In genomic region chr1:210499956-210500355, GRCh38 we compare ENCODE assay signal across 24 cellular contexts.
"Had no signal": no experiment of that assay in that cellular context is flagged by ENCODE, and none has a peak within 500 bp of the region (broad histone marks: within the 10 kb centered on the region; RNA-seq: fewer than 3 reads in every experiment).

No MANE protein-coding gene starts in this region.

- H3K27ac ChIP-seq: colonic mucosa, dorsolateral prefrontal cortex, left lung, prostate gland, spleen, thyroid gland had no signal

- H3K4me1 ChIP-seq: colonic mucosa, left lung, prostate gland, spleen, thyroid gland had no signal

- H3K36me3 Mint-ChIP-seq: activated naive CD8-positive, alpha-beta T cell treated with anti-CD3 and anti-CD28 coated beads for 36 hours; mesothelial cell of epicardium; natural killer cell treated with Interleukin-12 subunit alpha and Interleukin-12 subunit beta and Interleukin-15 and Interleukin-18, amount 100 ng/mL, for 72 hours had no signal

- H3K4me3 ChIP-seq: colonic mucosa, dorsolateral prefrontal cortex, left lung, lung, prostate gland, spleen, thyroid gland had no signal

- H3K9me3 Mint-ChIP-seq: activated B cell treated with CpG ODN at 0.5 μM for 24 hours; activated naive CD8-positive, alpha-beta T cell treated with anti-CD3 and anti-CD28 coated beads for 36 hours; effector memory CD8-positive, alpha-beta T cell; mesothelial cell of epicardium; natural killer cell treated with Interleukin-12 subunit alpha and Interleukin-12 subunit beta and Interleukin-15 and Interleukin-18, amount 100 ng/mL, for 72 hours had no signal

- H3K27me3 ChIP-seq: colonic mucosa, dorsolateral prefrontal cortex, left lung, spleen, thyroid gland had no signal

- H3K36me3 ChIP-seq: colonic mucosa, left lung, prostate gland, thyroid gland had no signal

- H3K4me3 Mint-ChIP-seq: activated B cell treated with CpG ODN at 0.5 μM for 24 hours; activated CD4-positive, alpha-beta T cell treated with anti-CD3 and anti-CD28 coated beads for 36 hours; activated naive CD8-positive, alpha-beta T cell treated with anti-CD3 and anti-CD28 coated beads for 36 hours; effector memory CD8-positive, alpha-beta T cell; mesothelial cell of epicardium; natural killer cell treated with Interleukin-12 subunit alpha and Interleukin-12 subunit beta and Interleukin-15 and Interleukin-18, amount 100 ng/mL, for 72 hours had no signal

- DNase-seq: activated B cell treated with CpG ODN at 0.5 μM for 24 hours; activated CD4-positive, alpha-beta T cell treated with anti-CD3 and anti-CD28 coated beads for 36 hours; activated CD4-positive, alpha-beta T cell treated with anti-CD3 and anti-CD28 coated beads, Interleukin-2, amount 50 U/mL, for 4 hours; activated CD8-positive, alpha-beta memory T cell treated with anti-CD3 and anti-CD28 coated beads, Interleukin-2, amount 50 U/mL, for 48 hours; activated naive CD4-positive, alpha-beta T cell treated with Interleukin-2 at 50 U/mL for 16 hours; activated naive CD8-positive, alpha-beta T cell treated with anti-CD3 and anti-CD28 coated beads for 36 hours; activated T-cell treated with anti-CD3 and anti-CD28 coated beads, Interleukin-2, amount 50 U/mL, for 48 hours; amniotic stem cell; colonic mucosa; dorsolateral prefrontal cortex; effector memory CD8-positive, alpha-beta T cell; hippocampal formation; kidney glomerular epithelial cell; left lung; spleen; stimulated activated CD4-positive, alpha-beta T cell treated with anti-CD3 and anti-CD28 coated beads, Interleukin-4, amount 100 ng/mL, for 24 hours; stimulated activated naive CD4-positive, alpha-beta T cell treated with Interleukin-2 at 50 U/mL for 16 hours; substantia nigra; T1000; thyroid gland had no signal

- H3K9me3 ChIP-seq: colonic mucosa, left lung, prostate gland, spleen, thyroid gland had no signal

- H3K27me3 Mint-ChIP-seq: activated B cell treated with CpG ODN at 0.5 μM for 24 hours; activated CD4-positive, alpha-beta T cell treated with anti-CD3 and anti-CD28 coated beads for 36 hours; activated naive CD8-positive, alpha-beta T cell treated with anti-CD3 and anti-CD28 coated beads for 36 hours; effector memory CD8-positive, alpha-beta T cell; natural killer cell treated with Interleukin-12 subunit alpha and Interleukin-12 subunit beta and Interleukin-15 and Interleukin-18, amount 100 ng/mL, for 72 hours had no signal

- H3K27ac Mint-ChIP-seq: activated B cell treated with CpG ODN at 0.5 μM for 24 hours; activated CD4-positive, alpha-beta T cell treated with anti-CD3 and anti-CD28 coated beads for 36 hours; activated naive CD8-positive, alpha-beta T cell treated with anti-CD3 and anti-CD28 coated beads for 36 hours; effector memory CD8-positive, alpha-beta T cell; mesothelial cell of epicardium; natural killer cell treated with Interleukin-12 subunit alpha and Interleukin-12 subunit beta and Interleukin-15 and Interleukin-18, amount 100 ng/mL, for 72 hours had no signal

- H3K4me1 Mint-ChIP-seq: activated B cell treated with CpG ODN at 0.5 μM for 24 hours; activated CD4-positive, alpha-beta T cell treated with anti-CD3 and anti-CD28 coated beads for 36 hours; activated naive CD8-positive, alpha-beta T cell treated with anti-CD3 and anti-CD28 coated beads for 36 hours; mesothelial cell of epicardium had no signal
